8 cellular contexts compared by ENCODE assay signal in genomic region chr14:72518809-72519377, GRCh38.
A peak's percentile ranks its signal among the peaks of the same experiment; 100 is the strongest.
DNase-seq lines count a peak whose midpoint lies in the region; ATAC-seq lines count a peak whose summit lies in the region.

No MANE protein-coding gene starts in this region.

- peaks cover 19% of the 10 kb centered on the region for H3K36me3 Mint-ChIP-seq in activated CD4-positive, alpha-beta T cell treated with anti-CD3 and anti-CD28 coated beads, Interleukin-2, amount 10 ng/mL, durations not matched to agents 24 days and 14 days (ENCODE audit: low read depth)

- intact Hi-C loops in activated CD4-positive, alpha-beta T cell treated with anti-CD3 and anti-CD28 coated beads, Interleukin-2, amount 10 ng/mL, durations not matched to agents 24 days and 14 days (cut with micrococcal nuclease): loop anchor here (1.0 to 10.0 kb wide), 10 partner anchors 16 to 946 kb away; partner anchors contain the start of genes DCAF4 and DPF3
- intact Hi-C loops in left cardiac atrium (cut with DNase I): loop anchor here (2.0 to 5.0 kb wide), 2 partner anchors 386 to 428 kb away; no protein-coding TSS in a partner anchor

- peak; percentile 72 for DNase-seq in NK-92 treated with Interleukin-12 subunit alpha and Interleukin-12 subunit beta, amount 100 ng/mL, for 24 hours (lab: John Stamatoyannopoulos, UW)
- DNase-seq in NK-92 (lab: John Stamatoyannopoulos, UW; ENCODE audit: unreplicated experiment) (no peak), globus pallidus (ENCODE audit: low spot score) (no peak), left cardiac atrium (no peak)
- peak; percentile 85 for DNase-seq in activated CD4-positive, alpha-beta T cell treated with anti-CD3 and anti-CD28 coated beads, Interleukin-2, amount 10 ng/mL, durations not matched to agents 24 days and 14 days
- peak; percentile 52 for DNase-seq in stimulated activated CD4-positive, alpha-beta T cell treated with anti-CD3 and anti-CD28 coated beads, Interleukin-4, amount 100 ng/mL, for 24 hours

- peaks cover 5% of the 10 kb centered on the region for H3K9me3 Mint-ChIP-seq in activated CD4-positive, alpha-beta T cell treated with anti-CD3 and anti-CD28 coated beads, Interleukin-2, amount 10 ng/mL, durations not matched to agents 24 days and 14 days

- H3K27me3 Mint-ChIP-seq in activated CD4-positive, alpha-beta T cell treated with anti-CD3 and anti-CD28 coated beads, Interleukin-2, amount 10 ng/mL, durations not matched to agents 24 days and 14 days: no peaks in the 10 kb centered on the region

- peak overlapping the region; percentile 81 for H3K27ac Mint-ChIP-seq in activated CD4-positive, alpha-beta T cell treated with anti-CD3 and anti-CD28 coated beads, Interleukin-2, amount 10 ng/mL, durations not matched to agents 24 days and 14 days

- peak; percentile 57 for ATAC-seq in HG03196 (IDR thresholded peaks at IDR 0.05; ENCODE audit: unreplicated experiment)
- ATAC-seq in HG03457 (IDR thresholded peaks at IDR 0.05; ENCODE audit: unreplicated experiment): no peak
- ATAC-seq in left cardiac atrium: no peak

- peaks cover 68% of the 10 kb centered on the region for H3K4me1 Mint-ChIP-seq in activated CD4-positive, alpha-beta T cell treated with anti-CD3 and anti-CD28 coated beads, Interleukin-2, amount 10 ng/mL, durations not matched to agents 24 days and 14 days

- peak overlapping the region; percentile 58 for H3K4me3 Mint-ChIP-seq in activated CD4-positive, alpha-beta T cell treated with anti-CD3 and anti-CD28 coated beads, Interleukin-2, amount 10 ng/mL, durations not matched to agents 24 days and 14 days

Comparison
In these comparisons a context has a peak if more than half of its experiments do, and no peak if none do; other contexts are left out.
1. DNase-seq: peak in NK-92 treated with Interleukin-12 subunit alpha and Interleukin-12 subunit beta, amount 100 ng/mL, for 24 hours (single experiment), activated CD4-positive, alpha-beta T cell treated with anti-CD3 and anti-CD28 coated beads, Interleukin-2, amount 10 ng/mL, durations not matched to agents 24 days and 14 days (single experiment) and stimulated activated CD4-positive, alpha-beta T cell treated with anti-CD3 and anti-CD28 coated beads, Interleukin-4, amount 100 ng/mL, for 24 hours (single experiment); none in NK-92 (single experiment), globus pallidus (single experiment) and left cardiac atrium (single experiment).